ENCODE assay signal across 13 cellular contexts in genomic region chr12:76782440-76782996, GRCh38. TPM values are rescaled to one million over a fixed set of nuclear protein-coding genes. Genes with fewer than 3 reads are reported as not detected.
DNase-seq lines count a peak whose midpoint lies in the region; ATAC-seq and TF ChIP-seq lines count a peak whose summit lies in the region.
"Had no signal": no experiment of that assay in that cellular context is flagged by ENCODE, and none has a peak within 500 bp of the region (broad histone marks: within the 10 kb centered on the region; RNA-seq: fewer than 3 reads in every experiment).

No MANE protein-coding gene starts in this region.

- H3K36me3 Mint-ChIP-seq in activated naive CD4-positive, alpha-beta T cell treated with anti-CD3 and anti-CD28 coated beads, Interleukin-2, amount 50 U/mL, for 24 hours, result peaks cover 14% of the 10 kb centered on the region
- peaks cover 12% of the 10 kb centered on the region for H3K36me3 Mint-ChIP-seq in activated naive CD8-positive, alpha-beta T cell
- peaks cover 6% of the 10 kb centered on the region for H3K36me3 Mint-ChIP-seq in stimulated activated effector memory CD8-positive, alpha-beta T cell treated with anti-CD3 and anti-CD28 coated beads, Interleukin-12 subunit alpha, Interleukin-12 subunit beta, amount 100 ng/mL, for 72 hours

- peak; percentile 41 for ATAC-seq in left lung
- no peak for ATAC-seq in stimulated activated effector memory CD8-positive, alpha-beta T cell treated with anti-CD3 and anti-CD28 coated beads, Interleukin-12 subunit alpha, Interleukin-12 subunit beta, amount 100 ng/mL, for 72 hours
- ATAC-seq in GM21381 (IDR thresholded peaks at IDR 0.05; ENCODE audit: unreplicated experiment), result no peak
- no peak for ATAC-seq in HG03025 (IDR thresholded peaks at IDR 0.05; ENCODE audit: low FRiP score, unreplicated experiment)

- no peaks in the 10 kb centered on the region for H3K27me3 ChIP-seq in left lung
- H3K27me3 ChIP-seq: SJCRH30 had no signal

- peaks cover 0 to 18% of the 10 kb centered on the region in 2 donors for H3K4me1 ChIP-seq in left lung

- DNase-seq in activated naive CD4-positive, alpha-beta T cell (lab: John Stamatoyannopoulos, UW), result no peak
- DNase-seq in left lung (no peak), GDM1 (lab: John Stamatoyannopoulos, UW) (no peak)
- DNase-seq in stimulated activated effector memory CD8-positive, alpha-beta T cell treated with anti-CD3 and anti-CD28 coated beads, Interleukin-12 subunit alpha, Interleukin-12 subunit beta, amount 100 ng/mL, for 72 hours (ENCODE audit: low spot score in 2 of 2), result no peak
- DNase-seq: islet precursor cell, NCI-H1436, NCI-H226, nucleus accumbens had no signal

- no peak for TF ChIP-seq CTCF in left lung (IDR thresholded peaks at IDR 0.05)

- H3K9me3 Mint-ChIP-seq in activated naive CD4-positive, alpha-beta T cell treated with anti-CD3 and anti-CD28 coated beads, Interleukin-2, amount 50 U/mL, for 24 hours, result no peaks in the 10 kb centered on the region
- peaks cover 5% of the 10 kb centered on the region for H3K9me3 Mint-ChIP-seq in activated naive CD8-positive, alpha-beta T cell (ENCODE audit: low read depth)
- H3K9me3 Mint-ChIP-seq in stimulated activated effector memory CD8-positive, alpha-beta T cell treated with anti-CD3 and anti-CD28 coated beads, Interleukin-12 subunit alpha, Interleukin-12 subunit beta, amount 100 ng/mL, for 72 hours, result no peaks in the 10 kb centered on the region

- peak overlapping the region; percentile 83 for H3K27ac Mint-ChIP-seq in activated naive CD4-positive, alpha-beta T cell treated with anti-CD3 and anti-CD28 coated beads, Interleukin-2, amount 50 U/mL, for 24 hours
- peak overlapping the region; percentile 35 for H3K27ac Mint-ChIP-seq in activated naive CD8-positive, alpha-beta T cell
- H3K27ac Mint-ChIP-seq in stimulated activated effector memory CD8-positive, alpha-beta T cell treated with anti-CD3 and anti-CD28 coated beads, Interleukin-12 subunit alpha, Interleukin-12 subunit beta, amount 100 ng/mL, for 72 hours, result peak overlapping the region; percentile 77

- peaks cover 79% of the 10 kb centered on the region for H3K4me1 Mint-ChIP-seq in activated naive CD4-positive, alpha-beta T cell treated with anti-CD3 and anti-CD28 coated beads, Interleukin-2, amount 50 U/mL, for 24 hours
- H3K4me1 Mint-ChIP-seq in activated naive CD8-positive, alpha-beta T cell (ENCODE audit: low read depth), result peaks cover 61% of the 10 kb centered on the region
- H3K4me1 Mint-ChIP-seq in stimulated activated effector memory CD8-positive, alpha-beta T cell treated with anti-CD3 and anti-CD28 coated beads, Interleukin-12 subunit alpha, Interleukin-12 subunit beta, amount 100 ng/mL, for 72 hours, result peaks cover 48% of the 10 kb centered on the region

- no peaks in the 10 kb centered on the region for H3K36me3 ChIP-seq in left lung

- no peak overlapping the region for H3K4me3 Mint-ChIP-seq in activated naive CD4-positive, alpha-beta T cell treated with anti-CD3 and anti-CD28 coated beads, Interleukin-2, amount 50 U/mL, for 24 hours
- no peak overlapping the region for H3K4me3 Mint-ChIP-seq in activated naive CD8-positive, alpha-beta T cell
- H3K4me3 Mint-ChIP-seq in stimulated activated effector memory CD8-positive, alpha-beta T cell treated with anti-CD3 and anti-CD28 coated beads, Interleukin-12 subunit alpha, Interleukin-12 subunit beta, amount 100 ng/mL, for 72 hours, result no peak overlapping the region

- H3K27ac ChIP-seq in left lung, result peak overlapping the region in 1 of 2 donors; percentile 45
- H3K27ac ChIP-seq: SJCRH30 had no signal

- no peak overlapping the region for H3K4me3 ChIP-seq in left lung
- H3K4me3 ChIP-seq: SJCRH30 had no signal

- H3K27me3 Mint-ChIP-seq in activated naive CD4-positive, alpha-beta T cell treated with anti-CD3 and anti-CD28 coated beads, Interleukin-2, amount 50 U/mL, for 24 hours, result no peaks in the 10 kb centered on the region
- no peaks in the 10 kb centered on the region for H3K27me3 Mint-ChIP-seq in activated naive CD8-positive, alpha-beta T cell

- no peaks in the 10 kb centered on the region for H3K9me3 ChIP-seq in left lung
- H3K9me3 ChIP-seq: SJCRH30 had no signal

- intact Hi-C loops in left lung (cut with DNase I), result no loop called here

RNA-seq across cellular contexts. Expression of gene ZDHHC17, which starts 18.6 kb away (rescaled TPM):
- total RNA-seq in left lung, result 10 to 100 TPM; 26.8 to 32.1 TPM
